In the genomic region with DNA sequence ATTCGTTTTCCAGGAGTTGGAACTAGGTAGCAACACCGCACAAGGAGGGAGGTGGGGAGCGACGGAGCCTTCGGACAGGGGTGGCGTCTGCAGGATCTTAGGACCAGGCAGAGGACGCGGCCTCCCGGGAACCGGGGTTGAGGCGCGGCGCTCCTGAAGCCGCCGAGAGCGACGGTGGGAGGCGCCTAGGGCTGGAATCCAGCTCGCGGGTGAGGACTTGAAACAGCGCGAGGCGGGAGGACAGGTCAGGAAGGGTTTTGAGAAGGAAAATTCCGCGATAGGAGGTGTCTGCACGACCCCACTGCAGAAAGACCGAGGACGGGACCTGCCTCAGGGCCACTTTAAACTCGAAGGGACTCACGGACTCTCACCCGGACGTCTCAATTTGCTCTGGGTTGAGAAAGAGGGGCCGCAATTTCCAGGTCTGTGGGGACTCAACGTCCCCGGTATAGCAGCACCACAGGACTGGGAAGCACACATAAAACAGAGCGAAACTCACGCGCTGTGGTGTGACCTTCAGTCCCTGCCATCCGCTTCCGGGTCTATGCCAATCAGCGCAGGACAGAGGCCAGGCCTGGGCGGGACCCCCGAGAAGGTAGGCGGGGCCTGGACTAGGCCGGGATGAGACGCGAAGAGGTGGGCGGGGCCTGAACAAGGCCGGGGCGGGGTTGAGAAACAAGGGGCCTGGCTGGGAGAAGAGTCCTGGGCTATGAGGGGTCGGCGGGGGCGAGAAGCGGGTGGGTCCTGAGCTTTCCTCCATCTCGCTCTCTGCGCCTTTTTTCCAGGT, we compare ENCODE assay signal across 8 cellular contexts. TPM values are rescaled to one million over a fixed set of nuclear protein-coding genes. Genes with fewer than 3 reads are reported as not detected.
A peak's percentile ranks its signal among the peaks of the same experiment; 100 is the strongest.
DNase-seq lines count a peak whose midpoint lies in the region; ATAC-seq, FAIRE-seq and TF ChIP-seq lines count a peak whose summit lies in the region.

Gene ZNF320 (minus strand): TSS at position 487 of the 787 bp plus-strand sequence. CDS start 7,380 bp downstream, outside the sequence.

- peaks cover 23% of the 10 kb centered on the region for H3K36me3 Mint-ChIP-seq in WTC11

- no peaks in the 10 kb centered on the region for H3K9me3 Mint-ChIP-seq in WTC11

- CTCF ChIA-PET in WTC11 (lab: Charles Lee), result interaction anchor here (0.7 to 2.6 kb wide), 8 partner anchors 49 to 194 kb away, joined by 3 to 7 read pairs (median 4); partner anchors contain the start of gene ZNF816

- DNase-seq in GM12891 (ENCODE audit: insufficient read length, low spot score) (peak; percentile 92), NCI-H187 treated with DMSO at 0.1 percent for 48 hours (lab: John Stamatoyannopoulos, UW) (peak; percentile 61), WTC11 (ENCODE audit: low spot score) (peak; percentile 99), cardiac fibroblast (ENCODE audit: low read depth in 2 of 2) (peak; percentile 93 to 94), iris pigment epithelial cell (ENCODE audit: low read depth) (peak; percentile 93), SHP77 treated with DMSO at 0.1 percent for 48 hours (lab: John Stamatoyannopoulos, UW) (no peak)
- DNase-seq in stimulated activated CD4-positive, alpha-beta T cell treated with anti-CD3 and anti-CD28 coated beads, Interleukin-12 subunit alpha, Interleukin-12 subunit beta, amount 100 ng/mL, for 48 hours (ENCODE audit: low read depth in 2 of 3, low spot score in 1 of 3), result peak; percentile 82 to 84 (median 83)

- peaks cover 29% of the 10 kb centered on the region for H3K4me1 Mint-ChIP-seq in WTC11

- TF ChIP-seq CTCF in WTC11 (IDR thresholded peaks at IDR 0.05) (no peak), cardiac fibroblast (IDR thresholded peaks at IDR 0.05; ENCODE audit: low read depth, low read length) (no peak)

- H3K27ac Mint-ChIP-seq in WTC11, result peak within 1 kb of the TSS; percentile 99

- TF ChIP-seq POLR2A in GM12891 (IDR thresholded peaks at IDR 0.05; ENCODE audit: low read depth, low read length), result peak; percentile 88

- POLR2A ChIA-PET in WTC11 (lab: Charles Lee), result no interaction called here

- FAIRE-seq in GM12891 (lab: Jason Lieb, UNC), result peak; percentile 97

- H3K4me3 ChIP-seq in cardiac fibroblast (replicated peaks in 1 of 2; ENCODE audit: low read depth in 2 of 2, low read length in 2 of 2), result peak within 1 kb of the TSS; percentile 74 to 82

- ATAC-seq in HG02798 (IDR thresholded peaks at IDR 0.05; ENCODE audit: poor library complexity, unreplicated experiment) (peak; percentile 99), WTC11 (peak; percentile 99)

- H3K27me3 Mint-ChIP-seq in WTC11 (ENCODE audit: low read depth), result no peaks in the 10 kb centered on the region

- peak within 1 kb of the TSS; percentile 90 for H3K4me3 Mint-ChIP-seq in WTC11

TF ChIP-seq in GM12891, 5 proteins besides CTCF, POLR2A, EP300 and RAD21:
- TF ChIP-seq TAF1 (IDR thresholded peaks at IDR 0.05; ENCODE audit: low read depth, low read length) (no peak; the same call in 1 of the 2 replicates), POLR2AphosphoS5 (IDR thresholded peaks at IDR 0.05; ENCODE audit: low read depth, low read length) (peak; percentile 76), POU2F2 (IDR thresholded peaks at IDR 0.05; ENCODE audit: low read depth, low read length) (no peak)

TF ChIP-seq in WTC11, 78 proteins besides CTCF, POLR2A, EP300 and RAD21:
- TF ChIP-seq CREB1 (CRISPR knock-in tag; IDR thresholded peaks at IDR 0.05) (no peak), FOXP1 (CRISPR knock-in tag; IDR thresholded peaks at IDR 0.05; ENCODE audit: borderline replicate concordance) (peak; percentile 42; the same call in 1 of the 2 replicates), ARID4B (CRISPR knock-in tag; IDR thresholded peaks at IDR 0.05; ENCODE audit: borderline replicate concordance) (peak; percentile 63; the same call in 1 of the 2 replicates), ZNF121 (CRISPR knock-in tag; IDR thresholded peaks at IDR 0.05) (no peak), MYBL2 (CRISPR knock-in tag; IDR thresholded peaks at IDR 0.05) (peak; percentile 35; the same call in 1 of the 2 replicates), KAT7 (CRISPR knock-in tag; IDR thresholded peaks at IDR 0.05; ENCODE audit: borderline replicate concordance) (0 out of 2 replicates have a peak, but pooled peaks have one; percentile 61), TEAD1 (CRISPR knock-in tag; IDR thresholded peaks at IDR 0.05) (peak; percentile 61; the same call in 1 of the 2 replicates), JAZF1 (CRISPR knock-in tag; IDR thresholded peaks at IDR 0.05) (no peak), MAX (CRISPR knock-in tag; IDR thresholded peaks at IDR 0.05) (peak; percentile 26; the same call in 1 of the 2 replicates), JUN (CRISPR knock-in tag; IDR thresholded peaks at IDR 0.05) (0 out of 2 replicates have a peak, but pooled peaks have one; percentile 40), ESRRA (CRISPR knock-in tag; IDR thresholded peaks at IDR 0.05; ENCODE audit: borderline replicate concordance) (peak; percentile 56; the same call in 1 of the 2 replicates), SP1 (CRISPR knock-in tag; conservative IDR thresholded peaks at IDR 0.05) (peak; percentile 78)
- TF ChIP-seq, protein P1, sequence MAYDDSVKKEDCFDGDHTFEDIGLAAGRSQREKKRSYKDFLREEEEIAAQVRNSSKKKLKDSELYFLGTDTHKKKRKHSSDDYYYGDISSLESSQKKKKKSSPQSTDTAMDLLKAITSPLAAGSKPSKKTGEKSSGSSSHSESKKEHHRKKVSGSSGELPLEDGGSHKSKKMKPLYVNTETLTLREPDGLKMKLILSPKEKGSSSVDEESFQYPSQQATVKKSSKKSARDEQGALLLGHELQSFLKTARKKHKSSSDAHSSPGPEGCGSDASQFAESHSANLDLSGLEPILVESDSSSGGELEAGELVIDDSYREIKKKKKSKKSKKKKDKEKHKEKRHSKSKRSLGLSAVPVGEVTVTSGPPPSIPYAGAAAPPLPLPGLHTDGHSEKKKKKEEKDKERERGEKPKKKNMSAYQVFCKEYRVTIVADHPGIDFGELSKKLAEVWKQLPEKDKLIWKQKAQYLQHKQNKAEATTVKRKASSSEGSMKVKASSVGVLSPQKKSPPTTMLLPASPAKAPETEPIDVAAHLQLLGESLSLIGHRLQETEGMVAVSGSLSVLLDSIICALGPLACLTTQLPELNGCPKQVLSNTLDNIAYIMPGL (CRISPR knock-in tag; IDR thresholded peaks at IDR 0.05), result 0 out of 2 replicates have a peak, but pooled peaks have one; percentile 7

RNA-seq across cellular contexts. Expression of gene ZNF320, which starts in this region (rescaled TPM):
- 2.2 TPM for polyA plus RNA-seq in GM12891 (2012; ENCODE audit: low read depth, missing spikeins)
- total RNA-seq in WTC11 (2021), result 23.7 to 25.4 TPM (median 23.8 TPM) in 3 replicates
